In the genomic region with DNA sequence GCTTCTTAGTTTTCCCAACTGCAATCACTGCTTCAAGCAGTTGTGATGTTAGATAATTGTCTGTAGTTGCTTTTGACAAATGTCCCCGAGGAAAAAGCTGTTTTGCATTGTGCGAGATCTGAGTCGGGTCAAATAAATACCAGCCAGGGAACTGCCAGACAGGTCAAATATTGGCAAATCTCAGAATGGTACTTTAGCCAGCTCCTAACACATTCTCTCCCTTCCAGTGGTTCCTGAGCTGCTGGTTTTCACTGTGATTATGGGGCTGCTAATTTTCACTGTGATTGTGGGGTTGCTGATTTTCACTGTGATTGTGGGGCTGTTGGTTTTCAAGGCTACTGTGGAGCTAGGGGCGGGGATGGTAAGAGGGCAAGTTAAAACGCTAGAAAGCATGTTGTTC, we compare ENCODE assay signal across 1 cellular context.
TF ChIP-seq lines count a peak whose summit lies in the region.

No MANE protein-coding gene starts in this region.

TF ChIP-seq in H1, 55 proteins besides CTCF, POLR2A, EP300 and RAD21:
- TF ChIP-seq ZNF274 (IDR thresholded peaks at IDR 0.05; ENCODE audit: borderline replicate concordance, extremely low read depth, low read length) = no peak
- TF ChIP-seq CHD1 (IDR thresholded peaks at IDR 0.05; ENCODE audit: low read depth, low read length) = no peak
- no peak for TF ChIP-seq CREB1 (IDR thresholded peaks at IDR 0.05)
- TF ChIP-seq KDM5A (IDR thresholded peaks at IDR 0.05; ENCODE audit: low read length) = no peak
- TF ChIP-seq, protein P1, sequence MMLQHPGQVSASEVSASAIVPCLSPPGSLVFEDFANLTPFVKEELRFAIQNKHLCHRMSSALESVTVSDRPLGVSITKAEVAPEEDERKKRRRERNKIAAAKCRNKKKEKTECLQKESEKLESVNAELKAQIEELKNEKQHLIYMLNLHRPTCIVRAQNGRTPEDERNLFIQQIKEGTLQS (IDR thresholded peaks at IDR 0.05; ENCODE audit: insufficient read depth, low read depth, low read length) = no peak
- no peak for TF ChIP-seq HDAC6 (IDR thresholded peaks at IDR 0.05; ENCODE audit: low read depth, low read length)
- TF ChIP-seq CEBPB (IDR thresholded peaks at IDR 0.05; ENCODE audit: low read depth, low read length) = no peak
- no peak for TF ChIP-seq SP2 (IDR thresholded peaks at IDR 0.05; ENCODE audit: low read length)
- no peak for TF ChIP-seq CBX8 (IDR thresholded peaks at IDR 0.05; ENCODE audit: borderline replicate concordance, low read depth, low read length)
- TF ChIP-seq, protein P2, sequence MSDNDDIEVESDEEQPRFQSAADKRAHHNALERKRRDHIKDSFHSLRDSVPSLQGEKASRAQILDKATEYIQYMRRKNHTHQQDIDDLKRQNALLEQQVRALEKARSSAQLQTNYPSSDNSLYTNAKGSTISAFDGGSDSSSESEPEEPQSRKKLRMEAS (IDR thresholded peaks at IDR 0.05) = no peak
- no peak for TF ChIP-seq POU5F1 (IDR thresholded peaks at IDR 0.05; ENCODE audit: low read depth, low read length)
- no peak for TF ChIP-seq RBBP5 (IDR thresholded peaks at IDR 0.05; ENCODE audit: borderline replicate concordance, low read depth, low read length)
- no peak for TF ChIP-seq POLR2AphosphoS5 (IDR thresholded peaks at IDR 0.05; ENCODE audit: low read depth, low read length)
- TF ChIP-seq CHD2 (IDR thresholded peaks at IDR 0.05; ENCODE audit: low read length) = no peak
- TF ChIP-seq GTF2F1 (IDR thresholded peaks at IDR 0.05; ENCODE audit: borderline replicate concordance, low read depth, low read length) = no peak
- no peak for TF ChIP-seq TAF7 (optimal IDR thresholded peaks at IDR 0.05; ENCODE audit: borderline replicate concordance, low read depth, low read length)
- TF ChIP-seq, protein P3, sequence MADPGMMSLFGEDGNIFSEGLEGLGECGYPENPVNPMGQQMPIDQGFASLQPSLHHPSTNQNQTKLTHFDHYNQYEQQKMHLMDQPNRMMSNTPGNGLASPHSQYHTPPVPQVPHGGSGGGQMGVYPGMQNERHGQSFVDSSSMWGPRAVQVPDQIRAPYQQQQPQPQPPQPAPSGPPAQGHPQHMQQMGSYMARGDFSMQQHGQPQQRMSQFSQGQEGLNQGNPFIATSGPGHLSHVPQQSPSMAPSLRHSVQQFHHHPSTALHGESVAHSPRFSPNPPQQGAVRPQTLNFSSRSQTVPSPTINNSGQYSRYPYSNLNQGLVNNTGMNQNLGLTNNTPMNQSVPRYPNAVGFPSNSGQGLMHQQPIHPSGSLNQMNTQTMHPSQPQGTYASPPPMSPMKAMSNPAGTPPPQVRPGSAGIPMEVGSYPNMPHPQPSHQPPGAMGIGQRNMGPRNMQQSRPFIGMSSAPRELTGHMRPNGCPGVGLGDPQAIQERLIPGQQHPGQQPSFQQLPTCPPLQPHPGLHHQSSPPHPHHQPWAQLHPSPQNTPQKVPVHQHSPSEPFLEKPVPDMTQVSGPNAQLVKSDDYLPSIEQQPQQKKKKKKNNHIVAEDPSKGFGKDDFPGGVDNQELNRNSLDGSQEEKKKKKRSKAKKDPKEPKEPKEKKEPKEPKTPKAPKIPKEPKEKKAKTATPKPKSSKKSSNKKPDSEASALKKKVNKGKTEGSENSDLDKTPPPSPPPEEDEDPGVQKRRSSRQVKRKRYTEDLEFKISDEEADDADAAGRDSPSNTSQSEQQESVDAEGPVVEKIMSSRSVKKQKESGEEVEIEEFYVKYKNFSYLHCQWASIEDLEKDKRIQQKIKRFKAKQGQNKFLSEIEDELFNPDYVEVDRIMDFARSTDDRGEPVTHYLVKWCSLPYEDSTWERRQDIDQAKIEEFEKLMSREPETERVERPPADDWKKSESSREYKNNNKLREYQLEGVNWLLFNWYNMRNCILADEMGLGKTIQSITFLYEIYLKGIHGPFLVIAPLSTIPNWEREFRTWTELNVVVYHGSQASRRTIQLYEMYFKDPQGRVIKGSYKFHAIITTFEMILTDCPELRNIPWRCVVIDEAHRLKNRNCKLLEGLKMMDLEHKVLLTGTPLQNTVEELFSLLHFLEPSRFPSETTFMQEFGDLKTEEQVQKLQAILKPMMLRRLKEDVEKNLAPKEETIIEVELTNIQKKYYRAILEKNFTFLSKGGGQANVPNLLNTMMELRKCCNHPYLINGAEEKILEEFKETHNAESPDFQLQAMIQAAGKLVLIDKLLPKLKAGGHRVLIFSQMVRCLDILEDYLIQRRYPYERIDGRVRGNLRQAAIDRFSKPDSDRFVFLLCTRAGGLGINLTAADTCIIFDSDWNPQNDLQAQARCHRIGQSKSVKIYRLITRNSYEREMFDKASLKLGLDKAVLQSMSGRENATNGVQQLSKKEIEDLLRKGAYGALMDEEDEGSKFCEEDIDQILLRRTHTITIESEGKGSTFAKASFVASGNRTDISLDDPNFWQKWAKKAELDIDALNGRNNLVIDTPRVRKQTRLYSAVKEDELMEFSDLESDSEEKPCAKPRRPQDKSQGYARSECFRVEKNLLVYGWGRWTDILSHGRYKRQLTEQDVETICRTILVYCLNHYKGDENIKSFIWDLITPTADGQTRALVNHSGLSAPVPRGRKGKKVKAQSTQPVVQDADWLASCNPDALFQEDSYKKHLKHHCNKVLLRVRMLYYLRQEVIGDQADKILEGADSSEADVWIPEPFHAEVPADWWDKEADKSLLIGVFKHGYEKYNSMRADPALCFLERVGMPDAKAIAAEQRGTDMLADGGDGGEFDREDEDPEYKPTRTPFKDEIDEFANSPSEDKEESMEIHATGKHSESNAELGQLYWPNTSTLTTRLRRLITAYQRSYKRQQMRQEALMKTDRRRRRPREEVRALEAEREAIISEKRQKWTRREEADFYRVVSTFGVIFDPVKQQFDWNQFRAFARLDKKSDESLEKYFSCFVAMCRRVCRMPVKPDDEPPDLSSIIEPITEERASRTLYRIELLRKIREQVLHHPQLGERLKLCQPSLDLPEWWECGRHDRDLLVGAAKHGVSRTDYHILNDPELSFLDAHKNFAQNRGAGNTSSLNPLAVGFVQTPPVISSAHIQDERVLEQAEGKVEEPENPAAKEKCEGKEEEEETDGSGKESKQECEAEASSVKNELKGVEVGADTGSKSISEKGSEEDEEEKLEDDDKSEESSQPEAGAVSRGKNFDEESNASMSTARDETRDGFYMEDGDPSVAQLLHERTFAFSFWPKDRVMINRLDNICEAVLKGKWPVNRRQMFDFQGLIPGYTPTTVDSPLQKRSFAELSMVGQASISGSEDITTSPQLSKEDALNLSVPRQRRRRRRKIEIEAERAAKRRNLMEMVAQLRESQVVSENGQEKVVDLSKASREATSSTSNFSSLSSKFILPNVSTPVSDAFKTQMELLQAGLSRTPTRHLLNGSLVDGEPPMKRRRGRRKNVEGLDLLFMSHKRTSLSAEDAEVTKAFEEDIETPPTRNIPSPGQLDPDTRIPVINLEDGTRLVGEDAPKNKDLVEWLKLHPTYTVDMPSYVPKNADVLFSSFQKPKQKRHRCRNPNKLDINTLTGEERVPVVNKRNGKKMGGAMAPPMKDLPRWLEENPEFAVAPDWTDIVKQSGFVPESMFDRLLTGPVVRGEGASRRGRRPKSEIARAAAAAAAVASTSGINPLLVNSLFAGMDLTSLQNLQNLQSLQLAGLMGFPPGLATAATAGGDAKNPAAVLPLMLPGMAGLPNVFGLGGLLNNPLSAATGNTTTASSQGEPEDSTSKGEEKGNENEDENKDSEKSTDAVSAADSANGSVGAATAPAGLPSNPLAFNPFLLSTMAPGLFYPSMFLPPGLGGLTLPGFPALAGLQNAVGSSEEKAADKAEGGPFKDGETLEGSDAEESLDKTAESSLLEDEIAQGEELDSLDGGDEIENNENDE (IDR thresholded peaks at IDR 0.05; ENCODE audit: insufficient replicate concordance, low read length) = no peak
